Comparison of ENCODE assay signal across 9 cellular contexts in genomic region chr4:156771171-156771837, GRCh38.
DNase-seq lines count a peak whose midpoint lies in the region; ATAC-seq and TF ChIP-seq lines count a peak whose summit lies in the region.
"Had no signal": no experiment of that assay in that cellular context is flagged by ENCODE, and none has a peak within 500 bp of the region (broad histone marks: within the 10 kb centered on the region; RNA-seq: fewer than 3 reads in every experiment).

No MANE protein-coding gene starts in this region.

- no peaks in the 10 kb centered on the region for H3K9me3 Mint-ChIP-seq in endothelial cell (ENCODE audit: unreplicated experiment)
- no peaks in the 10 kb centered on the region for H3K9me3 Mint-ChIP-seq in nephron progenitor cell

- H3K36me3 Mint-ChIP-seq in endothelial cell (ENCODE audit: low read depth, unreplicated experiment), result no peaks in the 10 kb centered on the region
- H3K36me3 Mint-ChIP-seq in nephron progenitor cell (ENCODE audit: low read depth), result peaks cover 17% of the 10 kb centered on the region
- H3K36me3 Mint-ChIP-seq: memory B cell had no signal

- H3K4me1 ChIP-seq in BE2C, result no peaks in the 10 kb centered on the region

- ATAC-seq in GM18868 (IDR thresholded peaks at IDR 0.05; ENCODE audit: unreplicated experiment), result peak; percentile 39
- ATAC-seq in GM18498 (IDR thresholded peaks at IDR 0.05; ENCODE audit: unreplicated experiment), result no peak

- no peak overlapping the region for H3K4me3 Mint-ChIP-seq in endothelial cell (ENCODE audit: unreplicated experiment)
- no peak overlapping the region for H3K4me3 Mint-ChIP-seq in nephron progenitor cell
- H3K4me3 Mint-ChIP-seq: memory B cell had no signal

- no peak for TF ChIP-seq CTCF in endothelial cell (IDR thresholded peaks at IDR 0.05; ENCODE audit: unreplicated experiment)
- no peak for TF ChIP-seq CTCF in nephron progenitor cell (IDR thresholded peaks at IDR 0.05)
- TF ChIP-seq CTCF in BE2C (IDR thresholded peaks at IDR 0.05; ENCODE audit: low read depth, low read length), result no peak

- no peaks in the 10 kb centered on the region for H3K27me3 Mint-ChIP-seq in endothelial cell (ENCODE audit: unreplicated experiment)
- no peaks in the 10 kb centered on the region for H3K27me3 Mint-ChIP-seq in nephron progenitor cell (ENCODE audit: low read depth, poor library complexity)
- H3K27me3 Mint-ChIP-seq: memory B cell had no signal

- H3K36me3 ChIP-seq in BE2C, result no peaks in the 10 kb centered on the region

- no peaks in the 10 kb centered on the region for H3K4me1 Mint-ChIP-seq in endothelial cell (ENCODE audit: unreplicated experiment)
- H3K4me1 Mint-ChIP-seq in nephron progenitor cell, result peaks cover 38% of the 10 kb centered on the region
- H3K4me1 Mint-ChIP-seq: memory B cell had no signal

- H3K9me3 ChIP-seq in BE2C, result no peaks in the 10 kb centered on the region

- DNase-seq in NCI-H524 treated with DMSO at 0.1 percent for 48 hours (lab: John Stamatoyannopoulos, UW) (peak; percentile 84), endothelial cell (ENCODE audit: low spot score) (no peak), nephron progenitor cell (peak; percentile 6), BE2C (no peak), GF-D8 (lab: John Stamatoyannopoulos, UW) (no peak)
- DNase-seq in activated CD8-positive, alpha-beta memory T cell treated with anti-CD3 and anti-CD28 coated beads for 24 hours, result no peak

- no peaks in the 10 kb centered on the region for H3K27me3 ChIP-seq in BE2C

- H3K27ac Mint-ChIP-seq in endothelial cell (ENCODE audit: unreplicated experiment) (peak overlapping the region; percentile 74), nephron progenitor cell (peak overlapping the region; percentile 96)
- H3K27ac Mint-ChIP-seq: memory B cell had no signal

- H3K4me3 ChIP-seq in BE2C (ENCODE audit: low read depth, low read length), result no peak overlapping the region

Comparison
In these comparisons a context has a peak if more than half of its experiments do, and no peak if none do; other contexts are left out.
1. DNase-seq: peak in NCI-H524 treated with DMSO at 0.1 percent for 48 hours (single experiment) and nephron progenitor cell (single experiment); none in endothelial cell (single experiment), BE2C (single experiment), activated CD8-positive, alpha-beta memory T cell treated with anti-CD3 and anti-CD28 coated beads for 24 hours (single experiment) and GF-D8 (single experiment).